ENCODE assay signal across 8 cellular contexts in the genomic region with DNA sequence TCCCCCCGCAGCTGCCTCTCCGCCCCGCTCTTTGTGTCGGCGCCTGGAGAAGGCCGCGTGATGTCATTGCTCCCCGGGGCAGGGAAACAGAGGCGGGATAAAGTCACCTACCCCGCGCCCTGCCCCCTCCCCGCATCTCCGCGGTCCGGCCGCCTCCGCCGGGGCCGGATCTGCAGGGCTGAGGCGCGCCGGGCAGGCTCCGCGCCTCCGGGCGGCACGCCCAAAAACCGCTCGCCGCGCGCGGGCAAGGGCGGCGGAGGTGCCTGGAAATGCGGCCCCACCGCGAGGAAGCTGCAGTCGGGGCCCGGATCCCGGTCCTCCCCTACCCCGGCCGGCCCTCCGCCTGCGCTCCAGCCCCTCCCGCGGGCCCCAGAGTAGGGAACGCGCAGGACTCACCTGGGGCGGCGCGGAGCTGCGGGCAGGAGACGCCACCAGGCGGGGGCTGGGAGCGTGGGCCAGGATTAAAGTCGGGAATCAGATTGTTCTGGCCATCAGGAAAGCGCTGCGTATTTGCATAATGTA. TPM values are rescaled to one million over a fixed set of nuclear protein-coding genes. Genes with fewer than 3 reads are reported as not detected.
A peak's percentile ranks its signal among the peaks of the same experiment; 100 is the strongest.
DNase-seq lines count a peak whose midpoint lies in the region; ATAC-seq lines count a peak whose summit lies in the region.

A gene (minus strand): TSS at position 55 of the 522 bp plus-strand sequence. CDS start 302 bp downstream, outside the sequence.

- intact Hi-C loops in left ventricle myocardium superior (cut with micrococcal nuclease) (no loop called here), posterior vena cava (cut with DNase I) (no loop called here)

- peaks cover 3% of the 10 kb centered on the region for H3K4me1 Mint-ChIP-seq in activated naive CD8-positive, alpha-beta T cell treated with anti-CD3 and anti-CD28 coated beads, Interleukin-2, amount 50 U/mL, for 24 hours

- H3K4me3 Mint-ChIP-seq in activated naive CD8-positive, alpha-beta T cell treated with anti-CD3 and anti-CD28 coated beads, Interleukin-2, amount 50 U/mL, for 24 hours, result peak within 1 kb of the TSS; percentile 36

- no peak within 1 kb of the TSS for H3K27ac Mint-ChIP-seq in activated naive CD8-positive, alpha-beta T cell treated with anti-CD3 and anti-CD28 coated beads, Interleukin-2, amount 50 U/mL, for 24 hours

- peaks cover 71% of the 10 kb centered on the region for H3K27me3 Mint-ChIP-seq in activated naive CD8-positive, alpha-beta T cell treated with anti-CD3 and anti-CD28 coated beads, Interleukin-2, amount 50 U/mL, for 24 hours

- peak; percentile 19 for DNase-seq in SKM-1 treated with dmso at 0.1 percent for 144 hours (lab: John Stamatoyannopoulos, UW; ENCODE audit: unreplicated experiment)
- DNase-seq in SKM-1 (lab: John Stamatoyannopoulos, UW; ENCODE audit: unreplicated experiment), result no peak
- peak; percentile 63 for DNase-seq in NCI-H2171 (lab: John Stamatoyannopoulos, UW)
- DNase-seq in activated naive CD8-positive, alpha-beta T cell treated with anti-CD3 and anti-CD28 coated beads, Interleukin-2, amount 50 U/mL, for 24 hours, result peak; percentile 12
- DNase-seq in left ventricle myocardium superior, result peak; percentile 34
- DNase-seq in posterior vena cava (ENCODE audit: low spot score), result no peak

- H3K9me3 Mint-ChIP-seq in activated naive CD8-positive, alpha-beta T cell treated with anti-CD3 and anti-CD28 coated beads, Interleukin-2, amount 50 U/mL, for 24 hours, result no peaks in the 10 kb centered on the region

- H3K36me3 Mint-ChIP-seq in activated naive CD8-positive, alpha-beta T cell treated with anti-CD3 and anti-CD28 coated beads, Interleukin-2, amount 50 U/mL, for 24 hours (ENCODE audit: low read depth), result no peaks in the 10 kb centered on the region

- peak; percentile 49 for ATAC-seq in HG02571 (IDR thresholded peaks at IDR 0.05; ENCODE audit: unreplicated experiment)
- ATAC-seq in activated naive CD8-positive, alpha-beta T cell treated with anti-CD3 and anti-CD28 coated beads, Interleukin-2, amount 50 U/mL, for 24 hours, result peak; percentile 44
- ATAC-seq in left ventricle myocardium superior, result peak; percentile 74
- no peak for ATAC-seq in HG03520 (IDR thresholded peaks at IDR 0.05; ENCODE audit: unreplicated experiment)

RNA-seq across cellular contexts. Expression of the gene that starts here (rescaled TPM):
- not detected for total RNA-seq in left ventricle myocardium superior
- 10 to 100 TPM; 10.8 to 12.9 TPM for total RNA-seq in posterior vena cava

Comparison
In these comparisons a context has a peak if more than half of its experiments do, and no peak if none do; other contexts are left out.
1. RNA of the gene that starts here (total RNA-seq): 10.8 to 12.9 TPM in posterior vena cava; not detected in left ventricle myocardium superior (single experiment); every median in the first group is over 10 times any median in the second.
2. DNase-seq: peak in SKM-1 treated with dmso at 0.1 percent for 144 hours (single experiment), NCI-H2171 (single experiment) and activated naive CD8-positive, alpha-beta T cell treated with anti-CD3 and anti-CD28 coated beads, Interleukin-2, amount 50 U/mL, for 24 hours (single experiment); none in SKM-1 (single experiment) and posterior vena cava (single experiment).
3. Peak in DNase-seq and ATAC-seq in left ventricle myocardium superior; RNA of the gene not detected or under 1 TPM.